ENCODE assay signal across 20 cellular contexts in genomic region chr13:75468602-75469001, GRCh38. TPM values are rescaled to one million over a fixed set of nuclear protein-coding genes. Genes with fewer than 3 reads are reported as not detected.
DNase-seq lines count a peak whose midpoint lies in the region; ATAC-seq, FAIRE-seq and TF ChIP-seq lines count a peak whose summit lies in the region.
"Had no signal": no experiment of that assay in that cellular context is flagged by ENCODE, and none has a peak within 500 bp of the region (broad histone marks: within the 10 kb centered on the region; RNA-seq: fewer than 3 reads in every experiment).

No MANE protein-coding gene starts in this region.

- H3K36me3 Mint-ChIP-seq in WTC11, result peaks cover 26% of the 10 kb centered on the region
- no peaks in the 10 kb centered on the region for H3K36me3 Mint-ChIP-seq in activated CD4-positive, alpha-beta T cell treated with anti-CD3 and anti-CD28 coated beads, Interleukin-2, amount 10 ng/mL, durations not matched to agents 7 days and 5 days (ENCODE audit: low read depth)
- H3K36me3 Mint-ChIP-seq: CD8-positive, alpha-beta T cell had no signal

- intact Hi-C loops in psoas muscle (cut with DNase I), result loop anchor here in 1 of 2 donors (5.0 kb wide), 1 partner anchor 81 kb away; no protein-coding TSS in a partner anchor

- no peaks in the 10 kb centered on the region; the same call in 1 of the 2 replicates for H3K27me3 Mint-ChIP-seq in WTC11 (ENCODE audit: low read depth)
- H3K27me3 Mint-ChIP-seq in activated CD4-positive, alpha-beta T cell treated with anti-CD3 and anti-CD28 coated beads, Interleukin-2, amount 10 ng/mL, durations not matched to agents 7 days and 5 days, result peaks cover 2% of the 10 kb centered on the region

- CTCF ChIA-PET in WTC11 (lab: Charles Lee), result interaction anchor here (2.6 kb wide), 1 partner anchor 14 kb away, joined by 16 read pairs; the partner anchor contains the start of gene TBC1D4
- CTCF ChIA-PET in activated CD4-positive, alpha-beta T cell treated with anti-CD3 and anti-CD28 coated beads, Interleukin-2, amount 10 ng/mL, durations not matched to agents 7 days and 5 days (lab: Charles Lee), result interaction anchor here (0.6 to 1.4 kb wide), 2 partner anchors 9 to 84 kb away, joined by 4 read pairs; no protein-coding TSS in a partner anchor

- H3K27me3 ChIP-seq in psoas muscle (ENCODE audit: insufficient read depth in 3 of 3, low read length in 2 of 3), result no peaks in the 10 kb centered on the region
- H3K27me3 ChIP-seq in MG63, result no peaks in the 10 kb centered on the region
- H3K27me3 ChIP-seq: BLaER1 treated with 17β-estradiol and CSF1 and Interleukin-3, amounts not matched to agents 10 nM and 100 nM had no signal

- H3K27ac Mint-ChIP-seq in WTC11, result peak overlapping the region; percentile 85
- no peak overlapping the region for H3K27ac Mint-ChIP-seq in activated CD4-positive, alpha-beta T cell treated with anti-CD3 and anti-CD28 coated beads, Interleukin-2, amount 10 ng/mL, durations not matched to agents 7 days and 5 days
- H3K27ac Mint-ChIP-seq: CD8-positive, alpha-beta T cell had no signal

- H3K4me3 Mint-ChIP-seq in WTC11, result no peak overlapping the region
- H3K4me3 Mint-ChIP-seq in activated CD4-positive, alpha-beta T cell treated with anti-CD3 and anti-CD28 coated beads, Interleukin-2, amount 10 ng/mL, durations not matched to agents 7 days and 5 days, result no peak overlapping the region
- H3K4me3 Mint-ChIP-seq: CD8-positive, alpha-beta T cell had no signal

- POLR2A ChIA-PET in WTC11 (lab: Charles Lee), result no interaction called here
- POLR2A ChIA-PET in activated CD4-positive, alpha-beta T cell treated with anti-CD3 and anti-CD28 coated beads, Interleukin-2, amount 10 ng/mL, durations not matched to agents 7 days and 5 days (lab: Charles Lee), result no interaction called here

- TF ChIP-seq CTCF in 22Rv1 (IDR thresholded peaks at IDR 0.05) (no peak), WTC11 (IDR thresholded peaks at IDR 0.05) (no peak), psoas muscle (IDR thresholded peaks at IDR 0.05) (no peak)

- ATAC-seq in WTC11 (no peak; the same call in 1 of the 2 replicates), psoas muscle (no peak)
- ATAC-seq: CD8-positive, alpha-beta T cell; HCT116; Right ventricle myocardium inferior had no signal

- H3K4me3 ChIP-seq in psoas muscle (peak overlapping the region; percentile 39), MG63 (no peak overlapping the region)
- H3K4me3 ChIP-seq: BLaER1 treated with 17β-estradiol and CSF1 and Interleukin-3, amounts not matched to agents 10 nM and 100 nM had no signal

- H3K36me3 ChIP-seq in psoas muscle (ENCODE audit: insufficient read depth in 1 of 2, low read depth in 1 of 2) (no peaks in the 10 kb centered on the region), MG63 (no peaks in the 10 kb centered on the region; the same call in 1 of the 2 replicates)

- H3K4me1 ChIP-seq in psoas muscle, result peaks cover 71% of the 10 kb centered on the region

- WGBS in psoas muscle, 3 donors, result 37 to 61% (median 48%) methylated on average over 5 of the region's 5 CpGs

- peaks cover 19% of the 10 kb centered on the region for H3K4me1 Mint-ChIP-seq in WTC11
- H3K4me1 Mint-ChIP-seq in activated CD4-positive, alpha-beta T cell treated with anti-CD3 and anti-CD28 coated beads, Interleukin-2, amount 10 ng/mL, durations not matched to agents 7 days and 5 days, result no peaks in the 10 kb centered on the region

- no peaks in the 10 kb centered on the region for H3K9me3 ChIP-seq in psoas muscle
- no peaks in the 10 kb centered on the region; the same call in 1 of the 2 replicates for H3K9me3 ChIP-seq in MG63

- DNase-seq in WTC11 (ENCODE audit: low spot score) (no peak), psoas muscle (no peak), MG63 (no peak), middle frontal gyrus (ENCODE audit: extremely low spot score, low spot score) (no peak), dermis blood vessel endothelial cell (no peak)
- no peak for DNase-seq in activated CD4-positive, alpha-beta T cell treated with anti-CD3 and anti-CD28 coated beads, Interleukin-2, amount 10 ng/mL, durations not matched to agents 7 days and 5 days
- DNase-seq: CD8-positive, alpha-beta T cell; GOT3; NCI-H1105; NCI-H2081; NCI-H446 treated with DMSO at 0.1 percent for 48 hours; NK-92 treated with Interleukin-12 subunit alpha and Interleukin-12 subunit beta, amount 100 ng/mL, for 24 hours had no signal

- H3K27ac ChIP-seq in 22Rv1 (peak overlapping the region; percentile 45), psoas muscle (peak overlapping the region; percentile 92)
- H3K27ac ChIP-seq: BLaER1 treated with 17β-estradiol and CSF1 and Interleukin-3, amounts not matched to agents 10 nM and 100 nM had no signal

- peak; percentile 21 for FAIRE-seq in islet of Langerhans (lab: Jason Lieb, UNC)
- FAIRE-seq: A204.1, D721Med, RCC 7860 had no signal

- H3K9me3 Mint-ChIP-seq in WTC11, result peaks cover 35% of the 10 kb centered on the region
- H3K9me3 Mint-ChIP-seq in activated CD4-positive, alpha-beta T cell treated with anti-CD3 and anti-CD28 coated beads, Interleukin-2, amount 10 ng/mL, durations not matched to agents 7 days and 5 days, result no peaks in the 10 kb centered on the region
- H3K9me3 Mint-ChIP-seq: CD8-positive, alpha-beta T cell had no signal

TF ChIP-seq in WTC11, 78 proteins besides CTCF, POLR2A, EP300 and RAD21:
- TF ChIP-seq FOXK1 (CRISPR knock-in tag; IDR thresholded peaks at IDR 0.05) (no peak), ZNF281 (CRISPR knock-in tag; IDR thresholded peaks at IDR 0.05) (no peak), HMGXB4 (CRISPR knock-in tag; IDR thresholded peaks at IDR 0.05) (no peak), ZNF121 (CRISPR knock-in tag; IDR thresholded peaks at IDR 0.05) (no peak), USF2 (CRISPR knock-in tag; IDR thresholded peaks at IDR 0.05) (no peak), NFE2L1 (CRISPR knock-in tag; IDR thresholded peaks at IDR 0.05) (no peak), CBFB (CRISPR knock-in tag; IDR thresholded peaks at IDR 0.05; ENCODE audit: low read depth) (no peak), TCF7 (CRISPR knock-in tag; IDR thresholded peaks at IDR 0.05; ENCODE audit: low read depth) (no peak), ATF1 (CRISPR knock-in tag; IDR thresholded peaks at IDR 0.05) (no peak), FOXJ3 (CRISPR knock-in tag; IDR thresholded peaks at IDR 0.05; ENCODE audit: borderline replicate concordance) (no peak), ATF3 (CRISPR knock-in tag; conservative IDR thresholded peaks at IDR 0.05) (no peak), ZBTB21 (CRISPR knock-in tag; IDR thresholded peaks at IDR 0.05; ENCODE audit: borderline replicate concordance) (no peak), TEAD1 (CRISPR knock-in tag; IDR thresholded peaks at IDR 0.05) (no peak), NR3C1 (CRISPR knock-in tag; conservative IDR thresholded peaks at IDR 0.05; ENCODE audit: low read depth) (no peak)

RNA-seq across cellular contexts. Expression of gene TBC1D4, which starts 13.4 kb away (rescaled TPM):
- total RNA-seq in WTC11 (2021) (30.1 to 37.1 TPM (median 30.4 TPM) in 3 replicates), psoas muscle (100 to 1,000 TPM in 1 of 4 donors, 10 to 100 TPM in 3; 36.9 to 127 (median 93.4) TPM), dermis blood vessel endothelial cell (92.7 and 137 TPM in 2 replicates)
- polyA plus RNA-seq in psoas muscle, result 100 to 1,000 TPM in 1 of 3 donors, 10 to 100 TPM in 1, 1 to 10 TPM in 1; 3.1 to 105 (median 36.7) TPM
- total RNA-seq in MG63 (2014; rRNA removed; shearing (Covaris generic); ENCODE audit: low replicate concordance), result 9.2 and 18.8 TPM in 2 replicates
- total RNA-seq in activated CD4-positive, alpha-beta T cell treated with anti-CD3 and anti-CD28 coated beads, Interleukin-2, amount 10 ng/mL, durations not matched to agents 7 days and 5 days, result 10 to 100 TPM; 27.2 to 32.9 TPM
